In the genomic region with DNA sequence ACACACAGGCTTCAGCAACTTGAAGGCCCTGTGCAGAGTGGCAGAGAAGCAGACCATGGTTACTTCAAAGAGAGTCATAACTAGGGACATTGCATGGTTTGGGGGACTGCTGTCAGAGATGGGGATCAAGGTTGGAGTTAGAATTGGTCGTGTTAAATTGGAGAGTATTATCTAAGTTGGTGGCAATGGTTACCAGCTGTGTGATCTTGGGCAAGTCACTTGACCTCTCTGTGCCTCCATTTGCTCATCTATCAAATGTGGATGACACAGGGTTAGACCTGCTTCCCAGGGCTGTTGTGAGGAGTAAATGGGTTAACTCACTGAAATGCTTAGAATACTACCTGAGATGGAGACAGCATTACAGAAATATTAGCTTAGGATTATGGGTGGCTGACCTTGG, we compare ENCODE assay signal across 1 cellular context.
TF ChIP-seq lines count a peak whose summit lies in the region.

No MANE protein-coding gene starts in this region.

TF ChIP-seq in K562, 482 proteins besides CTCF, POLR2A, EP300 and RAD21 (continued from another document):
- TF ChIP-seq, protein P1, sequence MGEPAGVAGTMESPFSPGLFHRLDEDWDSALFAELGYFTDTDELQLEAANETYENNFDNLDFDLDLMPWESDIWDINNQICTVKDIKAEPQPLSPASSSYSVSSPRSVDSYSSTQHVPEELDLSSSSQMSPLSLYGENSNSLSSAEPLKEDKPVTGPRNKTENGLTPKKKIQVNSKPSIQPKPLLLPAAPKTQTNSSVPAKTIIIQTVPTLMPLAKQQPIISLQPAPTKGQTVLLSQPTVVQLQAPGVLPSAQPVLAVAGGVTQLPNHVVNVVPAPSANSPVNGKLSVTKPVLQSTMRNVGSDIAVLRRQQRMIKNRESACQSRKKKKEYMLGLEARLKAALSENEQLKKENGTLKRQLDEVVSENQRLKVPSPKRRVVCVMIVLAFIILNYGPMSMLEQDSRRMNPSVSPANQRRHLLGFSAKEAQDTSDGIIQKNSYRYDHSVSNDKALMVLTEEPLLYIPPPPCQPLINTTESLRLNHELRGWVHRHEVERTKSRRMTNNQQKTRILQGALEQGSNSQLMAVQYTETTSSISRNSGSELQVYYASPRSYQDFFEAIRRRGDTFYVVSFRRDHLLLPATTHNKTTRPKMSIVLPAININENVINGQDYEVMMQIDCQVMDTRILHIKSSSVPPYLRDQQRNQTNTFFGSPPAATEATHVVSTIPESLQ (CRISPR knock-in tag; IDR thresholded peaks at IDR 0.05), result no peak
- TF ChIP-seq ZNF395 (CRISPR knock-in tag; IDR thresholded peaks at IDR 0.05) (no peak), ARID1B (IDR thresholded peaks at IDR 0.05) (no peak), ZNF76 (CRISPR knock-in tag; IDR thresholded peaks at IDR 0.05; ENCODE audit: borderline replicate concordance) (no peak), SMC3 (conservative IDR thresholded peaks at IDR 0.05; ENCODE audit: insufficient read depth, low read depth, low read length) (no peak), EP400 (IDR thresholded peaks at IDR 0.05) (no peak), PPARD (CRISPR knock-in tag; IDR thresholded peaks at IDR 0.05) (no peak), SMARCA5 (IDR thresholded peaks at IDR 0.05) (peak; percentile 34; the same call in 1 of the 2 replicates), LEF1 (IDR thresholded peaks at IDR 0.05) (no peak), CBX1 (IDR thresholded peaks at IDR 0.05; ENCODE audit: low read depth) (no peak), NUFIP1 (IDR thresholded peaks at IDR 0.05; ENCODE audit: partially characterized antibody) (no peak), HDAC6 (IDR thresholded peaks at IDR 0.05; ENCODE audit: low read depth, low read length) (no peak), BRCA1 (IDR thresholded peaks at IDR 0.05) (no peak), BRCA1 (CRISPR knock-in tag; IDR thresholded peaks at IDR 0.05) (no peak), ARID2 (IDR thresholded peaks at IDR 0.05) (no peak), RBM25 (IDR thresholded peaks at IDR 0.05; ENCODE audit: low read depth, low read length, severe bottlenecking) (peak; percentile 90), BCOR (IDR thresholded peaks at IDR 0.05) (peak; percentile 62), MLLT1 (IDR thresholded peaks at IDR 0.05) (no peak), ZNF408 (CRISPR knock-in tag; IDR thresholded peaks at IDR 0.05; ENCODE audit: low read depth) (no peak), CCNT2 (IDR thresholded peaks at IDR 0.05; ENCODE audit: borderline replicate concordance, extremely low read depth, insufficient read length, low read depth, low read length) (no peak), MNT (conservative IDR thresholded peaks at IDR 0.05) (no peak), ZFP36 (IDR thresholded peaks at IDR 0.05; ENCODE audit: low read depth, low read length, partially characterized antibody) (peak; percentile 85), ZNF274 (IDR thresholded peaks at IDR 0.05; ENCODE audit: borderline replicate concordance, low read depth, low read length) (no peak)
- TF ChIP-seq, protein P2, sequence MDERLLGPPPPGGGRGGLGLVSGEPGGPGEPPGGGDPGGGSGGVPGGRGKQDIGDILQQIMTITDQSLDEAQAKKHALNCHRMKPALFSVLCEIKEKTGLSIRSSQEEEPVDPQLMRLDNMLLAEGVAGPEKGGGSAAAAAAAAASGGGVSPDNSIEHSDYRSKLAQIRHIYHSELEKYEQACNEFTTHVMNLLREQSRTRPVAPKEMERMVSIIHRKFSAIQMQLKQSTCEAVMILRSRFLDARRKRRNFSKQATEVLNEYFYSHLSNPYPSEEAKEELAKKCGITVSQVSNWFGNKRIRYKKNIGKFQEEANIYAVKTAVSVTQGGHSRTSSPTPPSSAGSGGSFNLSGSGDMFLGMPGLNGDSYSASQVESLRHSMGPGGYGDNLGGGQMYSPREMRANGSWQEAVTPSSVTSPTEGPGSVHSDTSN (CRISPR knock-in tag; IDR thresholded peaks at IDR 0.05; ENCODE audit: low read depth), result no peak
- TF ChIP-seq, protein P2 (tag; conservative IDR thresholded peaks at IDR 0.05; ENCODE audit: low read depth), result no peak
- TF ChIP-seq, protein P3, sequence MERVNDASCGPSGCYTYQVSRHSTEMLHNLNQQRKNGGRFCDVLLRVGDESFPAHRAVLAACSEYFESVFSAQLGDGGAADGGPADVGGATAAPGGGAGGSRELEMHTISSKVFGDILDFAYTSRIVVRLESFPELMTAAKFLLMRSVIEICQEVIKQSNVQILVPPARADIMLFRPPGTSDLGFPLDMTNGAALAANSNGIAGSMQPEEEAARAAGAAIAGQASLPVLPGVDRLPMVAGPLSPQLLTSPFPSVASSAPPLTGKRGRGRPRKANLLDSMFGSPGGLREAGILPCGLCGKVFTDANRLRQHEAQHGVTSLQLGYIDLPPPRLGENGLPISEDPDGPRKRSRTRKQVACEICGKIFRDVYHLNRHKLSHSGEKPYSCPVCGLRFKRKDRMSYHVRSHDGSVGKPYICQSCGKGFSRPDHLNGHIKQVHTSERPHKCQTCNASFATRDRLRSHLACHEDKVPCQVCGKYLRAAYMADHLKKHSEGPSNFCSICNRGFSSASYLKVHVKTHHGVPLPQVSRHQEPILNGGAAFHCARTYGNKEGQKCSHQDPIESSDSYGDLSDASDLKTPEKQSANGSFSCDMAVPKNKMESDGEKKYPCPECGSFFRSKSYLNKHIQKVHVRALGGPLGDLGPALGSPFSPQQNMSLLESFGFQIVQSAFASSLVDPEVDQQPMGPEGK (CRISPR knock-in tag; IDR thresholded peaks at IDR 0.05; ENCODE audit: borderline replicate concordance), result no peak
